1 cellular context compared by ENCODE assay signal in genomic region chr3:31187380-31187779, GRCh38.
TF ChIP-seq lines count a peak whose summit lies in the region.

No MANE protein-coding gene starts in this region.

TF ChIP-seq in HepG2, 621 proteins besides CTCF, POLR2A, EP300 and RAD21 (continued from another document and continues in another):
- TF ChIP-seq HMGXB3 (CRISPR knock-in tag; IDR thresholded peaks at IDR 0.05; ENCODE audit: borderline replicate concordance) (no peak), YY1 (IDR thresholded peaks at IDR 0.05; ENCODE audit: insufficient read depth, insufficient replicate concordance, low read depth, low read length) (no peak), ZNF10 (CRISPR knock-in tag; IDR thresholded peaks at IDR 0.05; ENCODE audit: borderline replicate concordance, low read depth) (no peak), THYN1 (CRISPR knock-in tag; IDR thresholded peaks at IDR 0.05; ENCODE audit: borderline replicate concordance, low read depth) (no peak), MTF2 (CRISPR knock-in tag; IDR thresholded peaks at IDR 0.05; ENCODE audit: borderline replicate concordance) (no peak), RARG (CRISPR knock-in tag; IDR thresholded peaks at IDR 0.05; ENCODE audit: low read depth) (no peak), SP1 (IDR thresholded peaks at IDR 0.05) (no peak), SP1 (CRISPR knock-in tag; IDR thresholded peaks at IDR 0.05) (no peak), ZFP62 (CRISPR knock-in tag; IDR thresholded peaks at IDR 0.05) (no peak), ZBTB2 (CRISPR knock-in tag; IDR thresholded peaks at IDR 0.05; ENCODE audit: low read depth) (no peak), MIER3 (CRISPR knock-in tag; IDR thresholded peaks at IDR 0.05; ENCODE audit: borderline replicate concordance) (no peak), ELF3 (CRISPR knock-in tag; IDR thresholded peaks at IDR 0.05) (peak; percentile 53; the same call in 1 of the 2 replicates), ZC3H13 (CRISPR knock-in tag; IDR thresholded peaks at IDR 0.05) (no peak), SAP130 (CRISPR knock-in tag; IDR thresholded peaks at IDR 0.05; ENCODE audit: low read depth) (0 out of 2 replicates have a peak, but pooled peaks have one; percentile 14), CHD4 (IDR thresholded peaks at IDR 0.05; ENCODE audit: borderline replicate concordance, low read length) (no peak), XBP1 (CRISPR knock-in tag; IDR thresholded peaks at IDR 0.05) (no peak), HNRNPH1 (optimal IDR thresholded peaks at IDR 0.05; ENCODE audit: low read depth, low read length) (no peak), GATAD1 (CRISPR knock-in tag; IDR thresholded peaks at IDR 0.05) (no peak), NCOA1 (CRISPR knock-in tag; IDR thresholded peaks at IDR 0.05) (no peak), CENPT (CRISPR knock-in tag; IDR thresholded peaks at IDR 0.05; ENCODE audit: low read depth) (no peak), ZSCAN5A (CRISPR knock-in tag; IDR thresholded peaks at IDR 0.05; ENCODE audit: borderline replicate concordance) (no peak), ZNF746 (CRISPR knock-in tag; IDR thresholded peaks at IDR 0.05) (no peak), ZNF318 (CRISPR knock-in tag; IDR thresholded peaks at IDR 0.05) (no peak), KLF16 (CRISPR knock-in tag; IDR thresholded peaks at IDR 0.05) (no peak), CERS6 (CRISPR knock-in tag; IDR thresholded peaks at IDR 0.05) (no peak), ZNF274 (CRISPR knock-in tag; IDR thresholded peaks at IDR 0.05) (no peak), DZIP1 (CRISPR knock-in tag; IDR thresholded peaks at IDR 0.05) (no peak), RARA (CRISPR knock-in tag; IDR thresholded peaks at IDR 0.05) (peak; percentile 38; the same call in 1 of the 2 replicates), ZNF337 (CRISPR knock-in tag; IDR thresholded peaks at IDR 0.05; ENCODE audit: borderline replicate concordance, low read depth) (no peak), ZBTB25 (CRISPR knock-in tag; IDR thresholded peaks at IDR 0.05) (no peak), ZNF282 (IDR thresholded peaks at IDR 0.05; ENCODE audit: partially characterized antibody) (no peak), ZIK1 (CRISPR knock-in tag; IDR thresholded peaks at IDR 0.05; ENCODE audit: borderline replicate concordance, low read depth) (no peak), ATF2 (CRISPR knock-in tag; IDR thresholded peaks at IDR 0.05) (peak; percentile 22; the same call in 1 of the 2 replicates), RBAK (CRISPR knock-in tag; IDR thresholded peaks at IDR 0.05) (no peak), ZNF776 (CRISPR knock-in tag; IDR thresholded peaks at IDR 0.05) (no peak), SALL2 (CRISPR knock-in tag; IDR thresholded peaks at IDR 0.05) (no peak), THAP8 (CRISPR knock-in tag; IDR thresholded peaks at IDR 0.05; ENCODE audit: borderline replicate concordance) (no peak), MTF1 (CRISPR knock-in tag; IDR thresholded peaks at IDR 0.05) (no peak), ZNF782 (CRISPR knock-in tag; IDR thresholded peaks at IDR 0.05; ENCODE audit: borderline replicate concordance) (no peak), ZNF329 (CRISPR knock-in tag; IDR thresholded peaks at IDR 0.05; ENCODE audit: low read depth) (no peak)
